ENCODE assay signal across 8 cellular contexts in the genomic region with DNA sequence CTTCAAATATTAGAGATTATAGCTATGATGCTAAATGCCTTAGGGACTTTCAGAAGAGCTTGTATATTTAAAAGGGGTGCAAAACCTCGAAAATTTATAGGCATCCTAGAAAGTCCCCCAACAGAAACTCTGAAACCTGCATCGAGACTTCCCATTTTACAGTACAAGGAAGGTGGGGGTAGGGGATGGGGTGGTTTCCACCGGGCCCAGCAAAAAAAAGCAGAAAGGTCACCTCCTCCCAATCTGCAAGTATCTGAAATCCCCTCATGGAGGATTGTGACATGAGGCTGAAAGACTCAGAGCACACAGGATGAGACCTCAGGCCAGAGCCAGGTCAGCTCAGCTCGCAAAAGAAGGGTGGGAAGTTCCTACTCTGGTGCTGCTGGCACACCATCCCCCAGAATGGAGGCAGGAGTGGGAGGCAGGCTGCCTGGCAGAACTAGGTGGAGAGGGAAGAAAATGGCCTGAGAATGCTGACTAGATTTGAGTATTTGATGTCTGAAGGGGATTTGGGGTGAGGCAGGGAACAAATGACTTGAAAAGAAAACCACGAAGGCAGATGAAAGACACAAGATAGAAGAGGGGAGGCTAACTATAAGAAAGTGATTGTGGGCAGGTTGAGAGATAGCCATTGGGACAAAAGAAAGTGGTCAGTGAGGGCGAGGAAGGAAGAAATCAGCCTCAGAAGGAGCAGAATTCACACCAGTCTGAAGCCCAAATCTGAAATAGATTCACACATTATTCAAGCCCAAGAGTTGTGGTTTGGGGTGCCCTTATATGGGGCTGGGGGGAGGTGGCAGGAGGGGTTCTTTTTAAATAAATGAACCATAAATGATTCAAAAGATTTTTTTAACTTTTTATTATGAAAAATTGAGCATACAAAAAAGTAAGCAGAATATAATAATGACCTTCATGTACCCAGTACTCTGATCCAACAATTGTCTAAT. TPM values are rescaled to one million over a fixed set of nuclear protein-coding genes. Genes with fewer than 3 reads are reported as not detected.
A peak's percentile ranks its signal among the peaks of the same experiment; 100 is the strongest.
DNase-seq lines count a peak whose midpoint lies in the region; ATAC-seq and TF ChIP-seq lines count a peak whose summit lies in the region.

No MANE protein-coding gene starts in this region.

- H2AFZ ChIP-seq in SK-N-SH (ENCODE audit: low read depth): no peak overlapping the region

- H3K4me3 Mint-ChIP-seq in activated naive CD4-positive, alpha-beta T cell treated with anti-CD3 and anti-CD28 coated beads, Interleukin-2, amount 10 ng/mL, durations not matched to agents 7 days and 5 days: no peak overlapping the region

- no peak overlapping the region for H3K4me2 ChIP-seq in SK-N-SH

- H3K79me2 ChIP-seq in SK-N-SH (ENCODE audit: insufficient read depth): no peaks in the 10 kb centered on the region

- H3F3A ChIP-seq in SK-N-SH (replicated peaks; ENCODE audit: insufficient read depth): peaks cover 11% of the 10 kb centered on the region

- H3K9me3 Mint-ChIP-seq in activated naive CD4-positive, alpha-beta T cell treated with anti-CD3 and anti-CD28 coated beads, Interleukin-2, amount 10 ng/mL, durations not matched to agents 7 days and 5 days: no peaks in the 10 kb centered on the region

- no peaks in the 10 kb centered on the region for H3K36me3 ChIP-seq in SK-N-SH (replicated peaks in 1 of 2; ENCODE audit: control insufficient read depth in 1 of 2, insufficient read depth in 2 of 2, low read length in 1 of 2)
- no peaks in the 10 kb centered on the region for H3K36me3 ChIP-seq in gastroesophageal sphincter

- WGBS in SK-N-SH (ENCODE audit: low lambda C conversion rate): 90% methylated on average over 6 of the region's 6 CpGs
- 79 to 100% methylated on average over 2 to 5 of the region's 6 CpGs for WGBS in gastroesophageal sphincter (ENCODE audit: low coverage in 1 of 2), 2 donors

- H3K9me2 ChIP-seq in SK-N-SH: no peaks in the 10 kb centered on the region

- H3K9me3 ChIP-seq in SK-N-SH (no peaks in the 10 kb centered on the region), gastroesophageal sphincter (no peaks in the 10 kb centered on the region)

- H3K27ac Mint-ChIP-seq in activated naive CD4-positive, alpha-beta T cell treated with anti-CD3 and anti-CD28 coated beads, Interleukin-2, amount 10 ng/mL, durations not matched to agents 7 days and 5 days: peak overlapping the region; percentile 9

- DNase-seq in activated naive CD4-positive, alpha-beta T cell treated with anti-CD3 and anti-CD28 coated beads, Interleukin-2, amount 10 ng/mL, durations not matched to agents 7 days and 5 days: peak; percentile 25
- DNase-seq in activated naive CD4-positive, alpha-beta T cell treated with anti-CD3 and anti-CD28 coated beads, Interleukin-2, amount 50 U/mL, for 16 hours: no peak
- DNase-seq in activated T-cell treated with anti-CD3 and anti-CD28 coated beads, Interleukin-2, amount 50 U/mL, for 48 hours: peak; percentile 39 to 46
- no peak for DNase-seq in DMS153 (lab: John Stamatoyannopoulos, UW)
- no peak for DNase-seq in COLO668 (lab: John Stamatoyannopoulos, UW; ENCODE audit: unreplicated experiment)
- DNase-seq in SK-N-SH: no peak

- H3K9ac ChIP-seq in SK-N-SH: no peak overlapping the region

- H3K36me3 Mint-ChIP-seq in activated naive CD4-positive, alpha-beta T cell treated with anti-CD3 and anti-CD28 coated beads, Interleukin-2, amount 10 ng/mL, durations not matched to agents 7 days and 5 days: no peaks in the 10 kb centered on the region

- H3K4me1 ChIP-seq in SK-N-SH (ENCODE audit: control insufficient read depth in 1 of 2, insufficient read depth in 2 of 2, low read depth in 1 of 2, low read length in 1 of 2): 0 out of 4 replicates have a peak, but pooled peaks cover 0 to 10% of the 10 kb centered on the region in 2 experiments
- H3K4me1 ChIP-seq in gastroesophageal sphincter: no peaks in the 10 kb centered on the region

- no peaks in the 10 kb centered on the region for H3K27me3 Mint-ChIP-seq in activated naive CD4-positive, alpha-beta T cell treated with anti-CD3 and anti-CD28 coated beads, Interleukin-2, amount 10 ng/mL, durations not matched to agents 7 days and 5 days

- H3K4me1 Mint-ChIP-seq in activated naive CD4-positive, alpha-beta T cell treated with anti-CD3 and anti-CD28 coated beads, Interleukin-2, amount 10 ng/mL, durations not matched to agents 7 days and 5 days: peaks cover 18% of the 10 kb centered on the region

- CTCF ChIA-PET in activated naive CD4-positive, alpha-beta T cell treated with anti-CD3 and anti-CD28 coated beads, Interleukin-2, amount 10 ng/mL, durations not matched to agents 7 days and 5 days (lab: Charles Lee): interaction anchor here (1.0 to 1.3 kb wide), 2 partner anchors 22 to 90 kb away, joined by 3 to 6 read pairs; partner anchors contain the start of gene TSC22D2
- CTCF ChIA-PET in SK-N-SH (lab: Yijun Ruan, JAX): no interaction called here

- H3K27ac ChIP-seq in SK-N-SH (ENCODE audit: low read depth in 2 of 2, low read length in 1 of 2): no peak overlapping the region
- H3K27ac ChIP-seq in gastroesophageal sphincter: no peak overlapping the region

- H3K27me3 ChIP-seq in SK-N-SH (ENCODE audit: insufficient read depth): no peaks in the 10 kb centered on the region
- H3K27me3 ChIP-seq in gastroesophageal sphincter: no peaks in the 10 kb centered on the region

- ATAC-seq in HG03045 (IDR thresholded peaks at IDR 0.05; ENCODE audit: unreplicated experiment): peak; percentile 36
- ATAC-seq in gastroesophageal sphincter: no peak

- H4K20me1 ChIP-seq in SK-N-SH (ENCODE audit: insufficient read depth): no peaks in the 10 kb centered on the region

- no peak for TF ChIP-seq EP300 in SK-N-SH (IDR thresholded peaks at IDR 0.05; ENCODE audit: borderline replicate concordance in 1 of 2, low read depth in 1 of 2, low read length in 1 of 2)
- TF ChIP-seq EP300 in gastroesophageal sphincter (IDR thresholded peaks at IDR 0.05): no peak

- no peak overlapping the region for H3K4me3 ChIP-seq in SK-N-SH (ENCODE audit: low read depth in 2 of 2, low read length in 1 of 2)
- H3K4me3 ChIP-seq in gastroesophageal sphincter: no peak overlapping the region

- TF ChIP-seq CTCF in SK-N-SH (IDR thresholded peaks at IDR 0.05): no peak
- TF ChIP-seq CTCF in gastroesophageal sphincter (IDR thresholded peaks at IDR 0.05): no peak

- POLR2A ChIA-PET in SK-N-SH (lab: Yijun Ruan, JAX): no interaction called here

- TF ChIP-seq RAD21 in SK-N-SH (IDR thresholded peaks at IDR 0.05; ENCODE audit: low read length): no peak

- TF ChIP-seq POLR2A in gastroesophageal sphincter (IDR thresholded peaks at IDR 0.05): no peak

TF ChIP-seq in SK-N-SH, 30 proteins besides CTCF, POLR2A, EP300 and RAD21 (continues in another document):
- TF ChIP-seq, protein P1, sequence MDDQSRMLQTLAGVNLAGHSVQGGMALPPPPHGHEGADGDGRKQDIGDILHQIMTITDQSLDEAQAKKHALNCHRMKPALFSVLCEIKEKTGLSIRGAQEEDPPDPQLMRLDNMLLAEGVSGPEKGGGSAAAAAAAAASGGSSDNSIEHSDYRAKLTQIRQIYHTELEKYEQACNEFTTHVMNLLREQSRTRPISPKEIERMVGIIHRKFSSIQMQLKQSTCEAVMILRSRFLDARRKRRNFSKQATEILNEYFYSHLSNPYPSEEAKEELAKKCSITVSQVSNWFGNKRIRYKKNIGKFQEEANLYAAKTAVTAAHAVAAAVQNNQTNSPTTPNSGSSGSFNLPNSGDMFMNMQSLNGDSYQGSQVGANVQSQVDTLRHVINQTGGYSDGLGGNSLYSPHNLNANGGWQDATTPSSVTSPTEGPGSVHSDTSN (IDR thresholded peaks at IDR 0.05): no peak
- TF ChIP-seq SIN3A (IDR thresholded peaks at IDR 0.05; ENCODE audit: borderline replicate concordance, low read depth, low read length) (no peak), MAX (IDR thresholded peaks at IDR 0.05; ENCODE audit: low read depth) (no peak), EZH2phosphoT487 (IDR thresholded peaks at IDR 0.05; ENCODE audit: borderline replicate concordance, low read depth) (no peak), CHD2 (IDR thresholded peaks at IDR 0.05; ENCODE audit: low read length, partially characterized antibody) (no peak), TEAD4 (IDR thresholded peaks at IDR 0.05; ENCODE audit: borderline replicate concordance, insufficient read depth) (no peak), ELF1 (IDR thresholded peaks at IDR 0.05) (no peak), TCF12 (IDR thresholded peaks at IDR 0.05) (no peak), RXRA (IDR thresholded peaks at IDR 0.05; ENCODE audit: borderline replicate concordance, low read depth) (no peak), RFX5 (IDR thresholded peaks at IDR 0.05; ENCODE audit: low read length) (no peak), JUND (IDR thresholded peaks at IDR 0.05) (no peak), MEF2A (IDR thresholded peaks at IDR 0.05; ENCODE audit: borderline replicate concordance, low read depth) (no peak), FOSL2 (IDR thresholded peaks at IDR 0.05; ENCODE audit: borderline replicate concordance, low read depth) (no peak), FOXJ3 (CRISPR knock-in tag; IDR thresholded peaks at IDR 0.05) (no peak)
- TF ChIP-seq, protein P2, sequence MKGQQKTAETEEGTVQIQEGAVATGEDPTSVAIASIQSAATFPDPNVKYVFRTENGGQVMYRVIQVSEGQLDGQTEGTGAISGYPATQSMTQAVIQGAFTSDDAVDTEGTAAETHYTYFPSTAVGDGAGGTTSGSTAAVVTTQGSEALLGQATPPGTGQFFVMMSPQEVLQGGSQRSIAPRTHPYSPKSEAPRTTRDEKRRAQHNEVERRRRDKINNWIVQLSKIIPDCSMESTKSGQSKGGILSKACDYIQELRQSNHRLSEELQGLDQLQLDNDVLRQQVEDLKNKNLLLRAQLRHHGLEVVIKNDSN (IDR thresholded peaks at IDR 0.05; ENCODE audit: borderline replicate concordance, low read depth): no peak

RNA-seq across cellular contexts. Expression of gene TSC22D2, which starts 22.5 kb away (rescaled TPM):
- 4.4 and 4.8 TPM in 2 replicates for polyA plus RNA-seq in SK-N-SH (2012; rRNA removed)
- 7.3 and 7.9 TPM in 2 replicates for polyA plus RNA-seq in SK-N-SH (2012; cell fraction: cytosol; rRNA removed)
- 4.3 and 13.1 TPM in 2 replicates for polyA plus RNA-seq in SK-N-SH (2012; cell fraction: nucleus; rRNA removed)
- 10 to 100 TPM; 15.4 to 30.0 (median 26.0) TPM for total RNA-seq in gastroesophageal sphincter

Comparison
In these comparisons a context has a peak if more than half of its experiments do, and no peak if none do; other contexts are left out.
1. DNase-seq: peak in activated naive CD4-positive, alpha-beta T cell treated with anti-CD3 and anti-CD28 coated beads, Interleukin-2, amount 10 ng/mL, durations not matched to agents 7 days and 5 days (single experiment) and activated T-cell treated with anti-CD3 and anti-CD28 coated beads, Interleukin-2, amount 50 U/mL, for 48 hours (2 of 2); none in activated naive CD4-positive, alpha-beta T cell treated with anti-CD3 and anti-CD28 coated beads, Interleukin-2, amount 50 U/mL, for 16 hours (single experiment), DMS153 (single experiment), COLO668 (single experiment) and SK-N-SH (single experiment).